21 cellular contexts compared by ENCODE assay signal in genomic region chr12:132389526-132390286, GRCh38.
"Had no signal": no experiment of that assay in that cellular context is flagged by ENCODE, and none has a peak within 500 bp of the region (broad histone marks: within the 10 kb centered on the region; RNA-seq: fewer than 3 reads in every experiment).

No MANE protein-coding gene starts in this region.

- ATAC-seq: activated CD4-positive, alpha-beta T cell treated with anti-CD3 and anti-CD28 coated beads for 36 hours; activated T-cell treated with anti-CD3 and anti-CD28 coated beads, Interleukin-2, amount 50 U/mL, for 4 hours; body of pancreas had no signal

- H3K4me1 ChIP-seq: body of pancreas, tibial nerve had no signal

- H3K36me3 ChIP-seq: tibial nerve had no signal

- DNase-seq: activated CD4-positive, alpha-beta T cell treated with anti-CD3 and anti-CD28 coated beads for 36 hours; activated CD4-positive, alpha-beta T cell treated with anti-CD3 and anti-CD28 coated beads, Interleukin-2, amount 50 U/mL, for 4 hours; activated CD8-positive, alpha-beta memory T cell treated with anti-CD3 and anti-CD28 coated beads for 24 hours; activated CD8-positive, alpha-beta memory T cell treated with anti-CD3 and anti-CD28 coated beads, Interleukin-2, amount 50 U/mL, for 48 hours; activated naive CD4-positive, alpha-beta T cell treated with anti-CD3 and anti-CD28 coated beads, Interleukin-2, amount 10 ng/mL, durations not matched to agents 7 days and 5 days; activated T-cell treated with anti-CD3 and anti-CD28 coated beads, Interleukin-2, amount 50 U/mL, for 4 hours; anterior cingulate cortex; body of pancreas; dermis blood vessel endothelial cell; effector CD8-positive, alpha-beta T cell; erythroblast; foreskin fibroblast; naive B cell; occipital lobe; stimulated activated CD4-positive, alpha-beta T cell treated with anti-CD3 and anti-CD28 coated beads, Interleukin-4, amount 100 ng/mL, for 4 hours; substantia nigra; T-helper 1 cell had no signal

- H3K36me3 Mint-ChIP-seq: activated naive CD4-positive, alpha-beta T cell treated with anti-CD3 and anti-CD28 coated beads, Interleukin-2, amount 10 ng/mL, durations not matched to agents 7 days and 5 days had no signal

- H3K4me3 Mint-ChIP-seq: activated CD4-positive, alpha-beta T cell treated with anti-CD3 and anti-CD28 coated beads for 36 hours; activated naive CD4-positive, alpha-beta T cell treated with anti-CD3 and anti-CD28 coated beads, Interleukin-2, amount 10 ng/mL, durations not matched to agents 7 days and 5 days; activated T-cell treated with anti-CD3 and anti-CD28 coated beads, Interleukin-2, amount 50 U/mL, for 4 hours; naive B cell; stimulated activated naive CD8-positive, alpha-beta T cell treated with anti-CD3 and anti-CD28 coated beads, Interleukin-15, Interleukin-2, amounts not matched to agents 100 ng/mL and 50 ng/mL, for 24 hours had no signal

- H3K4me1 Mint-ChIP-seq: activated CD4-positive, alpha-beta T cell treated with anti-CD3 and anti-CD28 coated beads for 36 hours; activated naive CD4-positive, alpha-beta T cell treated with anti-CD3 and anti-CD28 coated beads, Interleukin-2, amount 10 ng/mL, durations not matched to agents 7 days and 5 days had no signal

- H3K9me3 ChIP-seq: body of pancreas, tibial nerve had no signal

- H3K9me3 Mint-ChIP-seq: activated T-cell treated with anti-CD3 and anti-CD28 coated beads, Interleukin-2, amount 50 U/mL, for 4 hours had no signal

- H3K27ac Mint-ChIP-seq: activated CD4-positive, alpha-beta T cell treated with anti-CD3 and anti-CD28 coated beads for 36 hours; activated naive CD4-positive, alpha-beta T cell treated with anti-CD3 and anti-CD28 coated beads, Interleukin-2, amount 10 ng/mL, durations not matched to agents 7 days and 5 days; activated T-helper 2 cell treated with anti-CD3 and anti-CD28 coated beads, Interferon-gamma antibody, Interleukin-2, Interleukin-4, amounts not matched to agents 10 μg/mL and 5 μg/mL and 100 μg/mL, durations not matched to agents 14 hours and 24 hours and 36 hours; naive B cell; stimulated activated naive CD8-positive, alpha-beta T cell treated with anti-CD3 and anti-CD28 coated beads, Interleukin-15, Interleukin-2, amounts not matched to agents 100 ng/mL and 50 ng/mL, for 24 hours had no signal

- H3K27ac ChIP-seq: body of pancreas, tibial nerve had no signal

- H3K4me3 ChIP-seq: body of pancreas, lung, tibial nerve had no signal
